In the genomic region with DNA sequence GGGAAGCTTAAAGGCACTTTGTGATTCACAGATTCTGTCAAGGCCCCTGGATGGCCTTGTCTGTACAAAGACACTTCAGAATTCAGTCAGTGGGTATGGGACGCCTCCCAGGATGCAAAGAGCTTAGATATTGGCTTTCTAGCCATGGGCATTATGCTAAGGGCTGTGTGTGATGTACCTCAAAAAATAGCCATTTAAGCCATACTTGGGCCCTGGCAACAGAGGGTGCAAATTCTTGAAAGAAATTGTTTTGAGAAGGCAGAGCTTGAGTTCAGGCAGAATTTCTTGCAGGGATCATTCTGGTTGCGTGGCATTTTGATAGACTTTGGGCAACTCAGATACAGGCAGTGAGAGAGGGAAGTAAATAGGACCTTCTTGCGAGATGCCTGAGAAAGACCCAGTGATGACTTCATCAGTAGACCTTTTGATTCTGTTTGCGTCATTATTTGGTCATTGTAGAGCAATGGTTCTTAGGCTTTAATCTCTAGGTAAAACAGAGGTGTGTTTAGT, we compare ENCODE assay signal across 12 cellular contexts. TPM values are rescaled to one million over a fixed set of nuclear protein-coding genes. Genes with fewer than 3 reads are reported as not detected.
DNase-seq lines count a peak whose midpoint lies in the region; TF ChIP-seq lines count a peak whose summit lies in the region.
"Had no signal": no experiment of that assay in that cellular context is flagged by ENCODE, and none has a peak within 500 bp of the region (broad histone marks: within the 10 kb centered on the region; RNA-seq: fewer than 3 reads in every experiment).

No MANE protein-coding gene starts in this region.

- H3K9me3 ChIP-seq in Peyer's patch = no peaks in the 10 kb centered on the region
- H3K9me3 ChIP-seq: prostate gland, vagina had no signal

- H3K27ac ChIP-seq in Peyer's patch = peak overlapping the region in 3 of 4 donors; percentile 28 to 99 (median 46)
- H3K27ac ChIP-seq in dorsolateral prefrontal cortex = peak overlapping the region in 49 of 59 donors; percentile 0 to 90 (median 68)
- H3K27ac ChIP-seq: prostate gland, vagina had no signal

- H3K36me3 ChIP-seq in Peyer's patch = no peaks in the 10 kb centered on the region
- H3K36me3 ChIP-seq: prostate gland, vagina had no signal

- no peak for TF ChIP-seq POLR2A in Peyer's patch (IDR thresholded peaks at IDR 0.05)

- peak overlapping the region; percentile 99 for H3K27ac Mint-ChIP-seq in activated CD4-positive, alpha-beta T cell treated with anti-CD3 and anti-CD28 coated beads, Interleukin-2, amount 10 ng/mL, durations not matched to agents 24 days and 14 days
- H3K27ac Mint-ChIP-seq in stimulated activated naive CD8-positive, alpha-beta T cell treated with anti-CD3 and anti-CD28 coated beads, Interleukin-15, Interleukin-2, amounts not matched to agents 100 ng/mL and 50 ng/mL, for 24 hours = peak overlapping the region; percentile 96

- TF ChIP-seq CTCF in Peyer's patch (IDR thresholded peaks at IDR 0.05) (no peak), dorsolateral prefrontal cortex (IDR thresholded peaks at IDR 0.05 in 54 of 56, conservative IDR thresholded peaks at IDR 0.05 in 2 of 56; ENCODE audit: low read depth in 1 of 56, partially characterized antibody in 56 of 56) (no peak)

- no peaks in the 10 kb centered on the region for H3K27me3 ChIP-seq in Peyer's patch
- H3K27me3 ChIP-seq in dorsolateral prefrontal cortex = no peaks in the 10 kb centered on the region
- H3K27me3 ChIP-seq: vagina had no signal

- H3K9me3 Mint-ChIP-seq in activated CD4-positive, alpha-beta T cell treated with anti-CD3 and anti-CD28 coated beads, Interleukin-2, amount 10 ng/mL, durations not matched to agents 24 days and 14 days = no peaks in the 10 kb centered on the region
- no peaks in the 10 kb centered on the region for H3K9me3 Mint-ChIP-seq in stimulated activated naive CD8-positive, alpha-beta T cell treated with anti-CD3 and anti-CD28 coated beads, Interleukin-15, Interleukin-2, amounts not matched to agents 100 ng/mL and 50 ng/mL, for 24 hours

- peaks cover 0 to 46% (median 25%) of the 10 kb centered on the region in 4 donors for H3K4me1 ChIP-seq in Peyer's patch
- H3K4me1 ChIP-seq: prostate gland had no signal

- H3K4me3 ChIP-seq in Peyer's patch = no peak overlapping the region
- peak overlapping the region in 12 of 59 donors; percentile 1 to 91 (median 21) for H3K4me3 ChIP-seq in dorsolateral prefrontal cortex
- H3K4me3 ChIP-seq: lung, prostate gland, vagina had no signal

- peaks cover 38% of the 10 kb centered on the region for H3K36me3 Mint-ChIP-seq in activated CD4-positive, alpha-beta T cell treated with anti-CD3 and anti-CD28 coated beads, Interleukin-2, amount 10 ng/mL, durations not matched to agents 24 days and 14 days (ENCODE audit: low read depth)
- peaks cover 48% of the 10 kb centered on the region for H3K36me3 Mint-ChIP-seq in stimulated activated naive CD8-positive, alpha-beta T cell treated with anti-CD3 and anti-CD28 coated beads, Interleukin-15, Interleukin-2, amounts not matched to agents 100 ng/mL and 50 ng/mL, for 24 hours (ENCODE audit: low read depth)

- intact Hi-C loops in activated CD4-positive, alpha-beta T cell treated with anti-CD3 and anti-CD28 coated beads, Interleukin-2, amount 10 ng/mL, durations not matched to agents 24 days and 14 days (cut with micrococcal nuclease) = loop anchor here (1.0 to 5.0 kb wide), 7 partner anchors 17 to 348 kb away; partner anchors contain the start of gene ITK
- intact Hi-C loops in dorsolateral prefrontal cortex (cut with DNase I) = loop anchor here (10.0 kb wide), 1 partner anchor 125 kb away; the partner anchor contains the start of gene MED7 (in 2 of the 2)

- peaks cover 78% of the 10 kb centered on the region for H3K4me1 Mint-ChIP-seq in activated CD4-positive, alpha-beta T cell treated with anti-CD3 and anti-CD28 coated beads, Interleukin-2, amount 10 ng/mL, durations not matched to agents 24 days and 14 days
- H3K4me1 Mint-ChIP-seq in stimulated activated naive CD8-positive, alpha-beta T cell treated with anti-CD3 and anti-CD28 coated beads, Interleukin-15, Interleukin-2, amounts not matched to agents 100 ng/mL and 50 ng/mL, for 24 hours (ENCODE audit: low read depth) = peaks cover 92% of the 10 kb centered on the region

- no peaks in the 10 kb centered on the region for H3K27me3 Mint-ChIP-seq in activated CD4-positive, alpha-beta T cell treated with anti-CD3 and anti-CD28 coated beads, Interleukin-2, amount 10 ng/mL, durations not matched to agents 24 days and 14 days
- no peaks in the 10 kb centered on the region for H3K27me3 Mint-ChIP-seq in stimulated activated naive CD8-positive, alpha-beta T cell treated with anti-CD3 and anti-CD28 coated beads, Interleukin-15, Interleukin-2, amounts not matched to agents 100 ng/mL and 50 ng/mL, for 24 hours

- peak; percentile 68 for DNase-seq in activated CD4-positive, alpha-beta T cell treated with anti-CD3 and anti-CD28 coated beads, Interleukin-2, amount 10 ng/mL, durations not matched to agents 24 days and 14 days
- no peak for DNase-seq in activated CD4-positive, alpha-beta T cell treated with anti-CD3 and anti-CD28 coated beads for 4 hours
- DNase-seq in Peyer's patch (no peak), dorsolateral prefrontal cortex (no peak), NCI-H1105 (lab: John Stamatoyannopoulos, UW) (no peak), ureter (ENCODE audit: low spot score) (no peak), NCI-H2171 treated with DMSO at 0.1 percent for 48 hours (lab: John Stamatoyannopoulos, UW) (no peak)
- DNase-seq: GDM1 had no signal

- H3K4me3 Mint-ChIP-seq in activated CD4-positive, alpha-beta T cell treated with anti-CD3 and anti-CD28 coated beads, Interleukin-2, amount 10 ng/mL, durations not matched to agents 24 days and 14 days = peak overlapping the region; percentile 96
- H3K4me3 Mint-ChIP-seq in stimulated activated naive CD8-positive, alpha-beta T cell treated with anti-CD3 and anti-CD28 coated beads, Interleukin-15, Interleukin-2, amounts not matched to agents 100 ng/mL and 50 ng/mL, for 24 hours = peak overlapping the region; percentile 82

RNA-seq across cellular contexts. Expression of gene CYFIP2, which starts 3.9 kb away (rescaled TPM):
- total RNA-seq in activated CD4-positive, alpha-beta T cell treated with anti-CD3 and anti-CD28 coated beads, Interleukin-2, amount 10 ng/mL, durations not matched to agents 24 days and 14 days = 180 and 193 TPM in 2 replicates
- total RNA-seq in Peyer's patch = 100 to 1,000 TPM in 1 of 4 donors, 10 to 100 TPM in 3; 46.5 to 155 (median 57.2) TPM
- 100 to 1,000 TPM; 150 to 487 (median 373) TPM for total RNA-seq in dorsolateral prefrontal cortex
- 45.3 TPM for total RNA-seq in ureter
